In the genomic region with DNA sequence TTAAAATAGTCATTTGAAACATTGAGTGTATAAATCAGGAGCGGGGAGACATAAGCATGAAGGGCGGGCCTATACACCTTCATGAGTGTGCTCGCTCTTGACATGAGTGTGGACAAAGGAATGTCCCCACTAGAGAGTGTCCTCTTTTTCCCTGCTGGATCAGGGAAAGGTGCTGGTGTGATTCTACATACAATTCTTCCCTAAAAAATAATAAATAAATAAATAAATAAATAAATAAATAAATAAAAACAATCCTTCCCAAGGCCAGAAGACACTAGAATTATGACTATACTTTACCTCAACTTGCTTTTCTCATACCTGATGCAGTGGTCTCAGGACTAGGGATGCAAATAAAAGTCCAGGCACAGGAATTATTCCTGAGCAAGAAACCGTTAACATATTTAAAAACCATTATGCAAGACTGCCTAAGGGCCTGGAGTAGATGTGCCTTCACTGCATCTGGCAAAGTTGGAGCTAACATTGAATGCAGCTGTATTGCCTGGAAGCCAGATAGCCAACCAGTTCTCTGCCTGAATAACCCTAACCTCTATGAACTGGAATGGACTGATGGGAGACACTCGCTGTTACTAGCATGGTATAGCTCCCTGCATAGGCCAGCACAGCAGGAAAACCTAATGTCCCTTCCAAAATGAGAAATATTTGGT, we compare ENCODE assay signal across 22 cellular contexts.
"Had no signal": no experiment of that assay in that cellular context is flagged by ENCODE, and none has a peak within 500 bp of the region (broad histone marks: within the 10 kb centered on the region; RNA-seq: fewer than 3 reads in every experiment).

No MANE protein-coding gene starts in this region.

- ATAC-seq: effector memory CD8-positive, alpha-beta T cell; foreskin keratinocyte; left colon; left ventricle myocardium superior; naive thymus-derived CD4-positive, alpha-beta T cell; sciatic nerve; stimulated activated memory B cell treated with anti-CD40 and anti-IgM and Interleukin-4, amounts not matched to agents 10 μg/mL and 1 μg/mL and 100 μg/mL, for 72 hours; upper lobe of right lung had no signal

- H3K27me3 Mint-ChIP-seq: dendritic cell treated with granulocyte-macrophage colony-stimulating factor and Interleukin-4, amounts not matched to agents 40 ng/mL and 50 ng/mL, for 4 days; effector memory CD8-positive, alpha-beta T cell; stimulated activated memory B cell treated with anti-CD40 and anti-IgM and Interleukin-4, amounts not matched to agents 10 μg/mL and 1 μg/mL and 100 μg/mL, for 72 hours; stimulated activated naive CD8-positive, alpha-beta T cell treated with anti-CD3 and anti-CD28 coated beads, Interleukin-15, Interleukin-2, amounts not matched to agents 100 ng/mL and 50 ng/mL, for 24 hours had no signal

- H3K27ac ChIP-seq: epithelial cell of prostate, esophagus squamous epithelium, foreskin keratinocyte, hepatocyte, spleen, tibial nerve, upper lobe of right lung had no signal

- H3K36me3 ChIP-seq: esophagus squamous epithelium, tibial nerve, upper lobe of right lung had no signal

- DNase-seq: effector memory CD8-positive, alpha-beta T cell; esophagus squamous epithelium; foreskin keratinocyte; head of caudate nucleus; left colon; left ventricle myocardium superior; mesendoderm; naive thymus-derived CD4-positive, alpha-beta T cell; posterior cingulate gyrus; spleen; stimulated activated CD4-positive, alpha-beta T cell treated with anti-CD3 and anti-CD28 coated beads, Interleukin-15, amount 100 ng/mL, for 24 hours; stimulated activated CD4-positive, alpha-beta T cell treated with anti-CD3 and anti-CD28 coated beads, Interleukin-1b, Interleukin-23, amount 100 ng/mL, for 48 hours; stimulated activated CD4-positive, alpha-beta T cell treated with anti-CD3 and anti-CD28 coated beads, Interleukin-4, amount 100 ng/mL, for 24 hours; upper lobe of right lung had no signal

- H3K27ac Mint-ChIP-seq: dendritic cell treated with granulocyte-macrophage colony-stimulating factor and Interleukin-4, amounts not matched to agents 40 ng/mL and 50 ng/mL, for 4 days; stimulated activated memory B cell treated with anti-CD40 and anti-IgM and Interleukin-4, amounts not matched to agents 10 μg/mL and 1 μg/mL and 100 μg/mL, for 72 hours; stimulated activated naive CD8-positive, alpha-beta T cell treated with anti-CD3 and anti-CD28 coated beads, Interleukin-15, Interleukin-2, amounts not matched to agents 100 ng/mL and 50 ng/mL, for 24 hours had no signal

- H3K4me3 ChIP-seq: esophagus squamous epithelium, hepatocyte, spleen, tibial nerve, upper lobe of right lung had no signal

- H3K27me3 ChIP-seq: esophagus squamous epithelium, hepatocyte, spleen, tibial nerve, upper lobe of right lung had no signal

- H3K9me3 ChIP-seq: esophagus squamous epithelium, spleen, tibial nerve, upper lobe of right lung had no signal

- H3K4me3 Mint-ChIP-seq: dendritic cell treated with granulocyte-macrophage colony-stimulating factor and Interleukin-4, amounts not matched to agents 40 ng/mL and 50 ng/mL, for 4 days; effector memory CD8-positive, alpha-beta T cell; neural crest cell; stimulated activated memory B cell treated with anti-CD40 and anti-IgM and Interleukin-4, amounts not matched to agents 10 μg/mL and 1 μg/mL and 100 μg/mL, for 72 hours; stimulated activated naive CD8-positive, alpha-beta T cell treated with anti-CD3 and anti-CD28 coated beads, Interleukin-15, Interleukin-2, amounts not matched to agents 100 ng/mL and 50 ng/mL, for 24 hours had no signal

- H3K9me3 Mint-ChIP-seq: dendritic cell treated with granulocyte-macrophage colony-stimulating factor and Interleukin-4, amounts not matched to agents 40 ng/mL and 50 ng/mL, for 4 days; effector memory CD8-positive, alpha-beta T cell; stimulated activated memory B cell treated with anti-CD40 and anti-IgM and Interleukin-4, amounts not matched to agents 10 μg/mL and 1 μg/mL and 100 μg/mL, for 72 hours; stimulated activated naive CD8-positive, alpha-beta T cell treated with anti-CD3 and anti-CD28 coated beads, Interleukin-15, Interleukin-2, amounts not matched to agents 100 ng/mL and 50 ng/mL, for 24 hours had no signal
